In the genomic region with DNA sequence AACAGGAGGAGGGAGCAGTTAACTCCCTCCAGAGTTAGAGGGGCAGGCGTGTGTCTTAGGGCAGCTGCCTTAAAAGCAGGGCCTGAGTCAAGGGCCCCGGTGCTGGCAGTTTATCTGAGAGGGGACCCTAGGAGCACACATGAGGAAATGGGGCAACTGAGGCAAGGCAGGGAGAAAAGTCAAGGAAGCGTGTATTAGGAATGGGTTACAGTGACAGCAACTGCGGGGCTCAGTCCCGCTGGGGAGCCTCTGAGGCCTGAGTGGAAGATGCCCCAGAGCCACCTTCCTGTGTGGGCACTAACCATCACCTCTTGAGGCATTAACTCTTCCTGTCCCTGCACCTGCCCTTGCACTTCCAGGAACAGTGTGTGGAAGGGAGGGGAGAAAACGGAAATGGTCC, we compare ENCODE assay signal across 1 cellular context.
TF ChIP-seq lines count a peak whose summit lies in the region.

No MANE protein-coding gene starts in this region.

TF ChIP-seq in GM23338, 12 proteins besides CTCF, POLR2A, EP300 and RAD21:
- TF ChIP-seq EZH2 (IDR thresholded peaks at IDR 0.05; ENCODE audit: low read depth, unreplicated experiment), result no peak
- no peak for TF ChIP-seq JUNB (IDR thresholded peaks at IDR 0.05; ENCODE audit: unreplicated experiment)
- no peak for TF ChIP-seq POLR2AphosphoS5 (IDR thresholded peaks at IDR 0.05; ENCODE audit: low read depth)
- no peak for TF ChIP-seq EZH2phosphoT487 (IDR thresholded peaks at IDR 0.05; ENCODE audit: unreplicated experiment)
- TF ChIP-seq, protein P1, sequence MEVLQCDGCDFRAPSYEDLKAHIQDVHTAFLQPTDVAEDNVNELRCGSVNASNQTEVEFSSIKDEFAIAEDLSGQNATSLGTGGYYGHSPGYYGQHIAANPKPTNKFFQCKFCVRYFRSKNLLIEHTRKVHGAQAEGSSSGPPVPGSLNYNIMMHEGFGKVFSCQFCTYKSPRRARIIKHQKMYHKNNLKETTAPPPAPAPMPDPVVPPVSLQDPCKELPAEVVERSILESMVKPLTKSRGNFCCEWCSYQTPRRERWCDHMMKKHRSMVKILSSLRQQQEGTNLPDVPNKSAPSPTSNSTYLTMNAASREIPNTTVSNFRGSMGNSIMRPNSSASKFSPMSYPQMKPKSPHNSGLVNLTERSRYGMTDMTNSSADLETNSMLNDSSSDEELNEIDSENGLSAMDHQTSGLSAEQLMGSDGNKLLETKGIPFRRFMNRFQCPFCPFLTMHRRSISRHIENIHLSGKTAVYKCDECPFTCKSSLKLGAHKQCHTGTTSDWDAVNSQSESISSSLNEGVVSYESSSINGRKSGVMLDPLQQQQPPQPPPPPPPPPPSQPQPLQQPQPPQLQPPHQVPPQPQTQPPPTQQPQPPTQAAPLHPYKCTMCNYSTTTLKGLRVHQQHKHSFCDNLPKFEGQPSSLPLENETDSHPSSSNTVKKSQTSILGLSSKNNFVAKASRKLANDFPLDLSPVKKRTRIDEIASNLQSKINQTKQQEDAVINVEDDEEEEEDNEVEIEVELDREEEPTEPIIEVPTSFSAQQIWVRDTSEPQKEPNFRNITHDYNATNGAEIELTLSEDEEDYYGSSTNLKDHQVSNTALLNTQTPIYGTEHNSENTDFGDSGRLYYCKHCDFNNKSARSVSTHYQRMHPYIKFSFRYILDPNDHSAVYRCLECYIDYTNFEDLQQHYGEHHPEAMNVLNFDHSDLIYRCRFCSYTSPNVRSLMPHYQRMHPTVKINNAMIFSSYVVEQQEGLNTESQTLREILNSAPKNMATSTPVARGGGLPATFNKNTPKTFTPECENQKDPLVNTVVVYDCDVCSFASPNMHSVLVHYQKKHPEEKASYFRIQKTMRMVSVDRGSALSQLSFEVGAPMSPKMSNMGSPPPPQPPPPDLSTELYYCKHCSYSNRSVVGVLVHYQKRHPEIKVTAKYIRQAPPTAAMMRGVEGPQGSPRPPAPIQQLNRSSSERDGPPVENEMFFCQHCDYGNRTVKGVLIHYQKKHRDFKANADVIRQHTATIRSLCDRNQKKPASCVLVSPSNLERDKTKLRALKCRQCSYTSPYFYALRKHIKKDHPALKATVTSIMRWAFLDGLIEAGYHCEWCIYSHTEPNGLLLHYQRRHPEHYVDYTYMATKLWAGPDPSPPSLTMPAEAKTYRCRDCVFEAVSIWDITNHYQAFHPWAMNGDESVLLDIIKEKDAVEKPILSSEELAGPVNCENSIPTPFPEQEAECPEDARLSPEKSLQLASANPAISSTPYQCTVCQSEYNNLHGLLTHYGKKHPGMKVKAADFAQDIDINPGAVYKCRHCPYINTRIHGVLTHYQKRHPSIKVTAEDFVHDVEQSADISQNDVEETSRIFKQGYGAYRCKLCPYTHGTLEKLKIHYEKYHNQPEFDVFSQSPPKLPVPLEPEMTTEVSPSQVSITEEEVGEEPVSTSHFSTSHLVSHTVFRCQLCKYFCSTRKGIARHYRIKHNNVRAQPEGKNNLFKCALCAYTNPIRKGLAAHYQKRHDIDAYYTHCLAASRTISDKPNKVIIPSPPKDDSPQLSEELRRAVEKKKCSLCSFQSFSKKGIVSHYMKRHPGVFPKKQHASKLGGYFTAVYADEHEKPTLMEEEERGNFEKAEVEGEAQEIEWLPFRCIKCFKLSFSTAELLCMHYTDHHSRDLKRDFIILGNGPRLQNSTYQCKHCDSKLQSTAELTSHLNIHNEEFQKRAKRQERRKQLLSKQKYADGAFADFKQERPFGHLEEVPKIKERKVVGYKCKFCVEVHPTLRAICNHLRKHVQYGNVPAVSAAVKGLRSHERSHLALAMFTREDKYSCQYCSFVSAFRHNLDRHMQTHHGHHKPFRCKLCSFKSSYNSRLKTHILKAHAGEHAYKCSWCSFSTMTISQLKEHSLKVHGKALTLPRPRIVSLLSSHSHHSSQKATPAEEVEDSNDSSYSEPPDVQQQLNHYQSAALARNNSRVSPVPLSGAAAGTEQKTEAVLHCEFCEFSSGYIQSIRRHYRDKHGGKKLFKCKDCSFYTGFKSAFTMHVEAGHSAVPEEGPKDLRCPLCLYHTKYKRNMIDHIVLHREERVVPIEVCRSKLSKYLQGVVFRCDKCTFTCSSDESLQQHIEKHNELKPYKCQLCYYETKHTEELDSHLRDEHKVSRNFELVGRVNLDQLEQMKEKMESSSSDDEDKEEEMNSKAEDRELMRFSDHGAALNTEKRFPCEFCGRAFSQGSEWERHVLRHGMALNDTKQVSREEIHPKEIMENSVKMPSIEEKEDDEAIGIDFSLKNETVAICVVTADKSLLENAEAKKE (CRISPR knock-in tag; IDR thresholded peaks at IDR 0.05), result no peak
- no peak for TF ChIP-seq STAT1 (IDR thresholded peaks at IDR 0.05; ENCODE audit: unreplicated experiment)
